In genomic region chr19:4088065-4088679, GRCh38 we compare ENCODE assay signal across 1 cellular context.
TF ChIP-seq lines count a peak whose summit lies in the region.

No MANE protein-coding gene starts in this region.

TF ChIP-seq in HepG2, 621 proteins besides CTCF, POLR2A, EP300 and RAD21:
- no peak for TF ChIP-seq HMG20B (CRISPR knock-in tag; conservative IDR thresholded peaks at IDR 0.05)
- TF ChIP-seq AGO2 (optimal IDR thresholded peaks at IDR 0.05; ENCODE audit: low read depth, low read length), result peak; percentile 86
